Comparison of ENCODE assay signal across 12 cellular contexts in the genomic region with DNA sequence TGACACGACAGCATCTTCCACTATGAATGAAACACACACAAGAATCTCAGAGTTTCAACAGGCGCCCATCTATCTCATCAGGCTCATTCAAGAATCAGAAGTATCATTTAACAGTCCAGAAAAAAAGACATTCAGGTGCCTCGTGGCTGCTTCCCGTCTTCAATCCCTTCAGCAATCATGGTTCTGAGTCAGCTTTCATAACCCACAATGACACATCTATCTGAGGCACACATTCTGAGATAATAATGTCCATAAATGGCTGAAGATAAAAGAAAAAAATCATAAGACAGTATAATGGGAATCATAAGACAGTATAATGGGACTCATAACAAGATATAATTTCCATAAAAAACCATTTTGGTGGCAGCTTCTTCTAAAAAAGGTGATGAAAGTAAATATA. TPM values are rescaled to one million over a fixed set of nuclear protein-coding genes. Genes with fewer than 3 reads are reported as not detected.
DNase-seq lines count a peak whose midpoint lies in the region; ATAC-seq and TF ChIP-seq lines count a peak whose summit lies in the region.
"Had no signal": no experiment of that assay in that cellular context is flagged by ENCODE, and none has a peak within 500 bp of the region (broad histone marks: within the 10 kb centered on the region; RNA-seq: fewer than 3 reads in every experiment).

No MANE protein-coding gene starts in this region.

- peaks cover 7% of the 10 kb centered on the region for H3K4me1 ChIP-seq in mammary epithelial cell (ENCODE audit: insufficient read depth, low read length)

- no peaks in the 10 kb centered on the region for H4K20me1 ChIP-seq in mammary epithelial cell (ENCODE audit: insufficient read depth, low read length)
- H4K20me1 ChIP-seq in neural cell (ENCODE audit: insufficient read depth) = no peaks in the 10 kb centered on the region

- 38% methylated on average over 4 of the region's 4 CpGs for WGBS in mammary epithelial cell (ENCODE audit: low coverage, missing lambda C conversion rate)

- H3K27me3 ChIP-seq in mammary epithelial cell (ENCODE audit: insufficient read depth, low read length) (no peaks in the 10 kb centered on the region), neural cell (ENCODE audit: insufficient read depth, low read depth, low read length) (no peaks in the 10 kb centered on the region)

- TF ChIP-seq EP300 in neural cell (conservative IDR thresholded peaks at IDR 0.05; ENCODE audit: poor library complexity, severe bottlenecking) = no peak

- H3K27ac ChIP-seq in mammary epithelial cell (ENCODE audit: insufficient read depth, low read depth, low read length) (no peak overlapping the region), neural cell (ENCODE audit: low read length) (peak overlapping the region; percentile 18)

- no peaks in the 10 kb centered on the region for H3K9me3 ChIP-seq in mammary epithelial cell (replicated peaks; ENCODE audit: insufficient read depth, low read length)
- no peaks in the 10 kb centered on the region for H3K9me3 ChIP-seq in neural cell (ENCODE audit: low read length)

- H3K36me3 ChIP-seq in mammary epithelial cell (ENCODE audit: insufficient read depth, low read length) = no peaks in the 10 kb centered on the region
- peaks cover 3% of the 10 kb centered on the region for H3K36me3 ChIP-seq in neural cell (ENCODE audit: insufficient read depth, low read length)

- TF ChIP-seq RAD21 in neural cell (conservative IDR thresholded peaks at IDR 0.05) = no peak

- CTCF ChIA-PET in mammary epithelial cell (lab: Charles Lee; ENCODE audit: low non-redundant PET) = no interaction called here

- H3K9ac ChIP-seq in mammary epithelial cell (ENCODE audit: insufficient read depth, low read length) (no peak overlapping the region), neural cell (ENCODE audit: low read length) (no peak overlapping the region)

- no peak overlapping the region for H2AFZ ChIP-seq in mammary epithelial cell (ENCODE audit: low read depth, low read length)
- no peak overlapping the region for H2AFZ ChIP-seq in neural cell (ENCODE audit: low read depth, low read length)

- dilution Hi-C loops in mammary epithelial cell (cut with HindIII; ENCODE audit: low sequenced_read_pairs) = no loop called here

- TF ChIP-seq CTCF in mammary epithelial cell (conservative IDR thresholded peaks at IDR 0.05 in 1 of 2, IDR thresholded peaks at IDR 0.05 in 1 of 2; ENCODE audit: extremely low read depth in 1 of 2, insufficient read depth in 1 of 2, low read depth in 1 of 2, low read length in 2 of 2) (no peak), neural cell (IDR thresholded peaks at IDR 0.05; ENCODE audit: poor library complexity, severe bottlenecking) (no peak)

- H3K9me2 ChIP-seq in neural cell (ENCODE audit: insufficient read depth, low read length) = no peaks in the 10 kb centered on the region

- intact Hi-C loops in mammary epithelial cell (cut with micrococcal nuclease) (no loop called here), sciatic nerve (cut with DNase I) (no loop called here)

- no peak overlapping the region for H3K4me2 ChIP-seq in mammary epithelial cell (ENCODE audit: insufficient read depth, low read depth, low read length)
- H3K4me2 ChIP-seq in neural cell (ENCODE audit: low read length) = no peak overlapping the region

- peak; percentile 10 to 14 for DNase-seq in activated CD4-positive, alpha-beta T cell treated with anti-CD3 and anti-CD28 coated beads, Interleukin-2, amount 50 U/mL, for 48 hours
- no peak for DNase-seq in activated CD4-positive, alpha-beta T cell treated with anti-CD3 and anti-CD28 coated beads for 1 hour
- DNase-seq in M059J (ENCODE audit: low read depth) (peak; percentile 91), mammary epithelial cell (peak; percentile 86), activated gamma-delta T cell (lab: John Stamatoyannopoulos, UW) (no peak), sciatic nerve (ENCODE audit: low spot score) (no peak), DMS153 treated with DMSO at 0.1 percent for 48 hours (lab: John Stamatoyannopoulos, UW; ENCODE audit: unreplicated experiment) (no peak)
- DNase-seq: immature natural killer cell; naive thymus-derived CD8-positive, alpha-beta T cell; NCI-H1436 treated with DMSO at 0.1 percent for 48 hours; substantia nigra had no signal

- ATAC-seq in sciatic nerve = no peak
- ATAC-seq: naive thymus-derived CD8-positive, alpha-beta T cell had no signal

- BruUV-seq in mammary epithelial cell (replicated peaks; lab: Mats Ljungman, UMichigan) = no TSS peak

- H3K4me3 ChIP-seq in mammary epithelial cell (replicated peaks in 1 of 3; ENCODE audit: insufficient read depth in 1 of 3, low read depth in 2 of 3, low read length in 3 of 3) (no peak overlapping the region), neural cell (ENCODE audit: low read length) (no peak overlapping the region)

- peaks cover 5% of the 10 kb centered on the region for H3K79me2 ChIP-seq in mammary epithelial cell (ENCODE audit: insufficient read depth, low read length)
- H3K79me2 ChIP-seq in neural cell (replicated peaks; ENCODE audit: insufficient read depth, low read length) = no peaks in the 10 kb centered on the region

- H3F3A ChIP-seq in neural cell (ENCODE audit: insufficient read depth, low read length, poor library complexity, severe bottlenecking) = no peaks in the 10 kb centered on the region

- in situ Hi-C loops in mammary epithelial cell (cut with MboI; ENCODE audit: low sequenced_read_pairs in 2 of 2) = no loop called here

TF ChIP-seq in neural cell, 6 proteins besides CTCF, POLR2A, EP300 and RAD21:
- TF ChIP-seq TAF1 (IDR thresholded peaks at IDR 0.05; ENCODE audit: low read depth) (no peak), POLR2AphosphoS5 (IDR thresholded peaks at IDR 0.05) (peak; percentile 11)
TF ChIP-seq in neural cell: peak in this region for 1.

RNA-seq across cellular contexts. Expression of gene TNIK, which starts 52.5 kb away (rescaled TPM):
- 12.7 and 26.3 TPM in 2 replicates for total RNA-seq in M059J (2014; rRNA removed; shearing (Covaris generic))
- total RNA-seq in mammary epithelial cell = 1 to 10 TPM; 7.5 to 9.7 TPM
- polyA plus RNA-seq in mammary epithelial cell = 3.5 TPM
- 76.6 TPM for polyA minus RNA-seq in mammary epithelial cell
- polyA plus RNA-seq in neural cell = 19.3 and 24.5 TPM in 2 replicates
- 75.7 and 103 TPM in 2 replicates for polyA minus RNA-seq in neural cell
- 9.5 TPM for total RNA-seq in sciatic nerve

Comparison
In these comparisons a context has a peak if more than half of its experiments do, and no peak if none do; other contexts are left out.
1. DNase-seq: peak in activated CD4-positive, alpha-beta T cell treated with anti-CD3 and anti-CD28 coated beads, Interleukin-2, amount 50 U/mL, for 48 hours (2 of 2), M059J (single experiment) and mammary epithelial cell (single experiment); none in activated CD4-positive, alpha-beta T cell treated with anti-CD3 and anti-CD28 coated beads for 1 hour (single experiment), activated gamma-delta T cell (single experiment), sciatic nerve (single experiment) and DMS153 treated with DMSO at 0.1 percent for 48 hours (single experiment).